Comparison of ENCODE assay signal across 9 cellular contexts in genomic region chr6:112502348-112503130, GRCh38.
DNase-seq lines count a peak whose midpoint lies in the region; ATAC-seq and TF ChIP-seq lines count a peak whose summit lies in the region.
"Had no signal": no experiment of that assay in that cellular context is flagged by ENCODE, and none has a peak within 500 bp of the region (broad histone marks: within the 10 kb centered on the region; RNA-seq: fewer than 3 reads in every experiment).

No MANE protein-coding gene starts in this region.

- no TSS peak for BruUV-seq in A673 (replicated peaks; lab: Mats Ljungman, UMichigan)

- no peak overlapping the region for H3K56ac ChIP-seq in H9 (ENCODE audit: insufficient read length, low read depth, low read length)

- peak overlapping the region in 2 of 3 experiments; percentile 92 to 96; a peak in 4 of 7 replicates for H3K27ac Mint-ChIP-seq in H9

- H2BK120ac ChIP-seq in H9 (ENCODE audit: low read depth, low read length, poor library complexity, severe bottlenecking) = no peak overlapping the region

- no peak overlapping the region for H3K4me3 Mint-ChIP-seq in H9

- TF ChIP-seq EP300 in transverse colon (IDR thresholded peaks at IDR 0.05; ENCODE audit: low read depth) = no peak

- no peak overlapping the region for H2BK20ac ChIP-seq in H9 (ENCODE audit: low read depth, low read length, poor library complexity, severe bottlenecking)

- peaks cover 0 to 4% (median 0%) of the 10 kb centered on the region in 3 experiments; a peak in 2 of 7 replicates for H3K36me3 Mint-ChIP-seq in H9 (ENCODE audit: insufficient read depth in 1 of 3, low read depth in 3 of 3)

- H3K4me1 ChIP-seq in A673 (ENCODE audit: insufficient read depth, low read length, poor library complexity, severe bottlenecking) (peaks cover 21% of the 10 kb centered on the region), H9 (ENCODE audit: insufficient read depth, low read length) (no peaks in the 10 kb centered on the region; the same call in 1 of the 2 replicates), foreskin keratinocyte (no peaks in the 10 kb centered on the region), transverse colon (peaks cover 0 to 5% (median 2%) of the 10 kb centered on the region in 4 donors)

- no peak overlapping the region for H3T11ph ChIP-seq in H9 (ENCODE audit: low read length)

- no peak overlapping the region for H3K14ac ChIP-seq in H9 (ENCODE audit: insufficient read depth, low read length)

- DNase-seq in A673 (ENCODE audit: low spot score) (peak; percentile 40), H9 (no peak), SK-N-DZ (ENCODE audit: low spot score) (peak; percentile 10), foreskin keratinocyte (no peak), NCI-H128 (lab: John Stamatoyannopoulos, UW; ENCODE audit: unreplicated experiment) (no peak), transverse colon (no peak)
- DNase-seq: activated CD8-positive, alpha-beta memory T cell treated with anti-CD3 and anti-CD28 coated beads, Interleukin-2, amount 50 U/mL, for 48 hours had no signal

- no peak overlapping the region for H3K27ac ChIP-seq in A673 (ENCODE audit: low read depth, low read length, poor library complexity, severe bottlenecking)
- no peak overlapping the region for H3K27ac ChIP-seq in H9 (ENCODE audit: insufficient read length, low read depth, low read length)
- H3K27ac ChIP-seq in foreskin keratinocyte = no peak overlapping the region
- H3K27ac ChIP-seq in transverse colon = no peak overlapping the region

- no peak overlapping the region for H4K91ac ChIP-seq in H9 (ENCODE audit: insufficient read length, low read depth, low read length)

- H2BK12ac ChIP-seq in H9 (ENCODE audit: insufficient read length, low read depth, low read length) = no peak overlapping the region

- H4K8ac ChIP-seq in H9 (replicated peaks; ENCODE audit: insufficient read length, low read depth, low read length) = no peak overlapping the region

- no peak overlapping the region for H3K4ac ChIP-seq in H9 (ENCODE audit: low read depth, low read length)

- H3K18ac ChIP-seq in H9 (ENCODE audit: insufficient read length, low read depth, low read length) = no peak overlapping the region

- peaks cover 26 to 35% of the 10 kb centered on the region in 2 experiments for H3K4me1 Mint-ChIP-seq in H9

- no peak overlapping the region for H2AFZ ChIP-seq in H9 (ENCODE audit: low read length)

- no peaks in the 10 kb centered on the region for H3K79me2 ChIP-seq in H9 (ENCODE audit: insufficient read depth, low read length)

- no peak for TF ChIP-seq POLR2A in transverse colon (IDR thresholded peaks at IDR 0.05)

- in situ Hi-C loops in transverse colon (cut with MboI; ENCODE audit: low pct_ligation_motif_present in 1 of 4, low pct_unique_long_range_greater_than_20kb in 1 of 4, low sequenced_read_pairs in 3 of 4) = no loop called here

- H2AK5ac ChIP-seq in H9 (ENCODE audit: insufficient read length, low read length) = no peak overlapping the region

- intact Hi-C loops in A673 (cut with micrococcal nuclease; ENCODE audit: unreplicated experiment) = loop anchor here (2.0 kb wide), 1 partner anchor 270 kb away; no protein-coding TSS in a partner anchor
- intact Hi-C loops in transverse colon (cut with DNase I; ENCODE audit: low total_unique reads) = no loop called here

- no peak overlapping the region for H2BK5ac ChIP-seq in H9 (ENCODE audit: insufficient read length, low read length)

- H3K9me3 Mint-ChIP-seq in H9 = peaks cover 0 to 2% of the 10 kb centered on the region in 2 experiments; a peak in 2 of 5 replicates

- no peaks in the 10 kb centered on the region for H3K36me3 ChIP-seq in A673 (ENCODE audit: insufficient read depth, low read length, poor library complexity, severe bottlenecking)
- no peaks in the 10 kb centered on the region for H3K36me3 ChIP-seq in transverse colon

- CTCF ChIA-PET in A673 (lab: Charles Lee) = no interaction called here

- POLR2A ChIA-PET in A673 (lab: Charles Lee; ENCODE audit: low non-redundant PET) = no interaction called here

- H3K9ac ChIP-seq in H9 (ENCODE audit: extremely low read depth, insufficient read length, low read length) = no peak overlapping the region

- no peaks in the 10 kb centered on the region for H3K23me2 ChIP-seq in H9 (ENCODE audit: insufficient read length, low read depth, low read length, poor library complexity, severe bottlenecking)

- H4K20me1 ChIP-seq in H9 (ENCODE audit: control insufficient read depth, insufficient read depth, insufficient read length) = no peaks in the 10 kb centered on the region

- ATAC-seq in foreskin keratinocyte = no peak
- ATAC-seq in GM18868 (IDR thresholded peaks at IDR 0.05; ENCODE audit: unreplicated experiment) = no peak
- no peak for ATAC-seq in GM18907 (IDR thresholded peaks at IDR 0.05; ENCODE audit: unreplicated experiment)

- H3K79me1 ChIP-seq in H9 (ENCODE audit: insufficient read depth, low read depth, low read length, poor library complexity, severe bottlenecking) = no peaks in the 10 kb centered on the region

- H3K4me2 ChIP-seq in H9 (ENCODE audit: insufficient read depth, insufficient read length, low read length) = no peak overlapping the region

- no peak overlapping the region for H3K23ac ChIP-seq in H9 (ENCODE audit: insufficient read length, low read depth, low read length)

- TF ChIP-seq CTCF in A673 (conservative IDR thresholded peaks at IDR 0.05; ENCODE audit: low read depth, low read length) = peak; percentile 49; the same call in 1 of the 2 replicates
- TF ChIP-seq CTCF in H9 (conservative IDR thresholded peaks at IDR 0.05) = peak; percentile 71
- peak; percentile 52 for TF ChIP-seq CTCF in foreskin keratinocyte (conservative IDR thresholded peaks at IDR 0.05)
- peak in 2 of 5 experiments; percentile 12 to 13 for TF ChIP-seq CTCF in transverse colon (IDR thresholded peaks at IDR 0.05)

- H3K4me3 ChIP-seq in A673 (ENCODE audit: low read depth, low read length, poor library complexity, severe bottlenecking) (no peak overlapping the region), transverse colon (no peak overlapping the region)

- no CpG with 5 or more reads among the region's 7 CpGs for WGBS in H9 (ENCODE audit: extremely low coverage, insufficient read length, low lambda C conversion rate)
- 49 to 52% methylated on average over 7 of the region's 7 CpGs for WGBS in transverse colon (ENCODE audit: low coverage in 1 of 2), 2 donors

- H3K9me3 ChIP-seq in A673 (ENCODE audit: low read depth, low read length, poor library complexity, severe bottlenecking) (no peaks in the 10 kb centered on the region), H9 (ENCODE audit: control insufficient read depth, low read depth, low read length) (no peaks in the 10 kb centered on the region), transverse colon (no peaks in the 10 kb centered on the region)

- no peak overlapping the region for H4K5ac ChIP-seq in H9 (ENCODE audit: insufficient read length, low read depth, low read length)

- H2BK15ac ChIP-seq in H9 (ENCODE audit: low read depth, low read length) = no peak overlapping the region

- no peaks in the 10 kb centered on the region for H3K27me3 Mint-ChIP-seq in H9 (ENCODE audit: low read depth)

- H3K27me3 ChIP-seq in A673 (replicated peaks; ENCODE audit: insufficient read depth, low read depth, low read length, poor library complexity) (no peaks in the 10 kb centered on the region), H9 (ENCODE audit: insufficient read depth, low read length) (no peaks in the 10 kb centered on the region), foreskin keratinocyte (no peaks in the 10 kb centered on the region), transverse colon (no peaks in the 10 kb centered on the region)

Comparison
In these comparisons a context has a peak if more than half of its experiments do, and no peak if none do; other contexts are left out.
1. DNase-seq: peak in A673 (single experiment) and SK-N-DZ (single experiment); none in H9 (single experiment), foreskin keratinocyte (0 of 2), NCI-H128 (single experiment) and transverse colon (single experiment).